22 cellular contexts compared by ENCODE assay signal in the genomic region with DNA sequence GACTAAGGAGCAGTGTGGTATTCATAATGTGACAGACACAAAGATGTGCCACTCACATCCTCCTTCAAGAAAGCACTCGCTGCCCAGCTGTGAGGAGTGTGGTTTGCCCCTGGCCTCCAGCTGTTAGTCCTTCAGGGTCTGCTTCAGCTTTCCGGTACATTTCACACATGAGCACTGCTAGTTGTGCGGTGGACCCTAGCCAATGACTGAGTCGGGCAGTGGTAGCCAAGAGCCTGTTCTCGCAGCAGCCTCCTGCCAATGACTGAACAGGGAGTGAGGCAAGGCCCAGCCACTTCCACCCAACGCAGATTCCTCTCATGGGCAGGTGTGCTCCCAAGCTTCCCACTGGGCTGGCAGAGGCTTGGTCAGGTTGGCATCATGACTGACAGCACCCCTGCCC.
DNase-seq lines count a peak whose midpoint lies in the region; ATAC-seq and TF ChIP-seq lines count a peak whose summit lies in the region.
"Had no signal": no experiment of that assay in that cellular context is flagged by ENCODE, and none has a peak within 500 bp of the region (broad histone marks: within the 10 kb centered on the region; RNA-seq: fewer than 3 reads in every experiment).

No MANE protein-coding gene starts in this region.

- CTCF ChIA-PET in RWPE1 (lab: Yijun Ruan, JAX) = no interaction called here

- no peak overlapping the region for H3K27ac ChIP-seq in RWPE1
- no peak overlapping the region for H3K27ac ChIP-seq in Peyer's patch
- H3K27ac ChIP-seq: esophagus muscularis mucosa, left lung, prostate gland, testis had no signal

- DNase-seq in stimulated activated naive CD8-positive, alpha-beta T cell treated with anti-CD3 and anti-CD28 coated beads, Interleukin-15, amount 100 ng/mL, for 72 hours = no peak
- no peak for DNase-seq in stimulated activated naive CD8-positive, alpha-beta T cell treated with anti-CD3 and anti-CD28 coated beads, Interleukin-15, Interleukin-2, amounts not matched to agents 100 U/mL and 50 U/mL, for 24 hours
- DNase-seq in RPMI7951 (ENCODE audit: low read depth) (peak; percentile 3), iPS-NIHi11 (ENCODE audit: low spot score) (peak; percentile 41), RWPE1 (ENCODE audit: low spot score) (no peak), Peyer's patch (no peak), pons (ENCODE audit: low spot score) (no peak), SW480 (ENCODE audit: low spot score) (no peak)
- DNase-seq: activated gamma-delta T cell, aorta, Calu3, H9, hippocampal formation, left lung, naive B cell, NCI-H526 treated with DMSO at 0.1 percent for 48 hours, RPMI8226, testis had no signal

- no peaks in the 10 kb centered on the region for H3K27me3 ChIP-seq in Peyer's patch
- H3K27me3 ChIP-seq: esophagus muscularis mucosa, left lung, testis had no signal

- H3K4me1 ChIP-seq in Peyer's patch = no peaks in the 10 kb centered on the region
- H3K4me1 ChIP-seq: left lung, prostate gland, testis had no signal

- no peak overlapping the region for H3K4me3 Mint-ChIP-seq in stimulated activated naive CD8-positive, alpha-beta T cell treated with anti-CD3 and anti-CD28 coated beads, Interleukin-15, amount 100 ng/mL, for 72 hours
- H3K4me3 Mint-ChIP-seq: dendritic cell treated with granulocyte-macrophage colony-stimulating factor and Interleukin-4, amounts not matched to agents 40 ng/mL and 50 ng/mL, for 4 days; H9; naive B cell; T-helper 1 cell treated with Interleukin-12 subunit alpha and Interleukin-12 subunit beta and Interleukin-4 antibody, amounts not matched to agents 30 μg/mL and 1 μg/mL, for 36 hours had no signal

- no peak overlapping the region for H3K27ac Mint-ChIP-seq in stimulated activated naive CD8-positive, alpha-beta T cell treated with anti-CD3 and anti-CD28 coated beads, Interleukin-15, amount 100 ng/mL, for 72 hours
- H3K27ac Mint-ChIP-seq: dendritic cell treated with granulocyte-macrophage colony-stimulating factor and Interleukin-4, amounts not matched to agents 40 ng/mL and 50 ng/mL, for 4 days; H9; naive B cell; T-helper 1 cell treated with Interleukin-12 subunit alpha and Interleukin-12 subunit beta and Interleukin-4 antibody, amounts not matched to agents 30 μg/mL and 1 μg/mL, for 36 hours had no signal

- no peak overlapping the region for H3K4me3 ChIP-seq in Peyer's patch
- H3K4me3 ChIP-seq: esophagus muscularis mucosa, left lung, prostate gland, testis had no signal

- H3K27me3 Mint-ChIP-seq in stimulated activated naive CD8-positive, alpha-beta T cell treated with anti-CD3 and anti-CD28 coated beads, Interleukin-15, amount 100 ng/mL, for 72 hours = no peaks in the 10 kb centered on the region
- H3K27me3 Mint-ChIP-seq: dendritic cell treated with granulocyte-macrophage colony-stimulating factor and Interleukin-4, amounts not matched to agents 40 ng/mL and 50 ng/mL, for 4 days had no signal

- TF ChIP-seq CTCF in RWPE1 (conservative IDR thresholded peaks at IDR 0.05; ENCODE audit: low read depth) (no peak), Peyer's patch (IDR thresholded peaks at IDR 0.05) (no peak)

- ATAC-seq in stimulated activated naive CD8-positive, alpha-beta T cell treated with anti-CD3 and anti-CD28 coated beads, Interleukin-15, amount 100 ng/mL, for 72 hours = peak; percentile 18
- no peak for ATAC-seq in stimulated activated naive CD8-positive, alpha-beta T cell treated with anti-CD3 and anti-CD28 coated beads, Interleukin-15, Interleukin-2, amounts not matched to agents 100 U/mL and 50 U/mL, for 24 hours
- ATAC-seq: left lung had no signal

- H3K9me3 Mint-ChIP-seq in stimulated activated naive CD8-positive, alpha-beta T cell treated with anti-CD3 and anti-CD28 coated beads, Interleukin-15, amount 100 ng/mL, for 72 hours = no peaks in the 10 kb centered on the region
- H3K9me3 Mint-ChIP-seq: dendritic cell treated with granulocyte-macrophage colony-stimulating factor and Interleukin-4, amounts not matched to agents 40 ng/mL and 50 ng/mL, for 4 days; H9; naive B cell; T-helper 1 cell treated with Interleukin-12 subunit alpha and Interleukin-12 subunit beta and Interleukin-4 antibody, amounts not matched to agents 30 μg/mL and 1 μg/mL, for 36 hours had no signal

- POLR2A ChIA-PET in RWPE1 (lab: Yijun Ruan, JAX; ENCODE audit: low non-redundant PET) = no interaction called here

- no peaks in the 10 kb centered on the region for H3K9me3 ChIP-seq in Peyer's patch
- H3K9me3 ChIP-seq: esophagus muscularis mucosa, left lung, prostate gland, testis had no signal

- H3K36me3 ChIP-seq in Peyer's patch = no peaks in the 10 kb centered on the region
- H3K36me3 ChIP-seq: esophagus muscularis mucosa, left lung, prostate gland had no signal

- H3K4me1 Mint-ChIP-seq in stimulated activated naive CD8-positive, alpha-beta T cell treated with anti-CD3 and anti-CD28 coated beads, Interleukin-15, amount 100 ng/mL, for 72 hours = no peaks in the 10 kb centered on the region
- H3K4me1 Mint-ChIP-seq: naive B cell had no signal

- no peak for TF ChIP-seq POLR2A in Peyer's patch (IDR thresholded peaks at IDR 0.05)

Comparison
In these comparisons a context has a peak if more than half of its experiments do, and no peak if none do; other contexts are left out.
1. DNase-seq: peak in RPMI7951 (single experiment) and iPS-NIHi11 (single experiment); none in stimulated activated naive CD8-positive, alpha-beta T cell treated with anti-CD3 and anti-CD28 coated beads, Interleukin-15, amount 100 ng/mL, for 72 hours (0 of 2), stimulated activated naive CD8-positive, alpha-beta T cell treated with anti-CD3 and anti-CD28 coated beads, Interleukin-15, Interleukin-2, amounts not matched to agents 100 U/mL and 50 U/mL, for 24 hours (single experiment), RWPE1 (single experiment), Peyer's patch (0 of 3), pons (single experiment) and SW480 (single experiment).